In the genomic region with DNA sequence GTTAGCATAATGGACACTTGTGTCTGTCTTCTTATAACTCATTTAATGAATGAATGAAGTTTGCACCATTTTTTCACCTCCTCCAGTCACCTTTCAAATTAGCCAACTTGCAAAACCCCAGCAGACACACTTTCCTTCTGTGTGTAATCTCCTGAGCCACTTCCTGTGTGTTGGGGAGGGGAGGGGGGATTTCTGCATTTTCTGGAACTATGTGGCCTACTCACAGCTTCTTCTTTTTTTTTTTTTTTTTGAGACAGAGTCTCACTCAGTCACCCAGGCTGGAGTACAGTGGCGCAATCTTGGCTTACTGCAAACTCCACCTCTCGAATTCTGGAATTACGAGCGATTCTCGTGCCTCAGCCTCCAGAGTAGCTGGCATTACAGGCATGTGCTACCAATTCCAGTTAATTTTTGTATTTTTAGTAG, we compare ENCODE assay signal across 8 cellular contexts.
DNase-seq lines count a peak whose midpoint lies in the region; ATAC-seq and TF ChIP-seq lines count a peak whose summit lies in the region.

No MANE protein-coding gene starts in this region.

- no peak for TF ChIP-seq CTCF in fibroblast of pulmonary artery (IDR thresholded peaks at IDR 0.05; ENCODE audit: low read length, missing control alignments)

- DNase-seq in NK-92 treated with Interleukin-12 subunit alpha and Interleukin-12 subunit beta, amount 100 ng/mL, for 24 hours (lab: John Stamatoyannopoulos, UW): peak; percentile 33
- DNase-seq in NK-92 (lab: John Stamatoyannopoulos, UW; ENCODE audit: unreplicated experiment) (no peak), SIG-M5 treated with dmso at 0.1 percent for 504 hours (lab: John Stamatoyannopoulos, UW; ENCODE audit: unreplicated experiment) (peak; percentile 95), fibroblast of pulmonary artery (ENCODE audit: low read depth) (peak; percentile 91), superior temporal gyrus (ENCODE audit: extremely low spot score) (no peak)
- peak; percentile 13 to 26 (median 23) for DNase-seq in stimulated activated CD4-positive, alpha-beta T cell treated with anti-CD3 and anti-CD28 coated beads, TNF-alpha, amount 100 ng/mL, for 48 hours (ENCODE audit: low read depth in 3 of 3)

- no peak for ATAC-seq in HG03139 (IDR thresholded peaks at IDR 0.05; ENCODE audit: unreplicated experiment)
- ATAC-seq in GM21515 (IDR thresholded peaks at IDR 0.05; ENCODE audit: unreplicated experiment): no peak

- H3K4me3 ChIP-seq in fibroblast of pulmonary artery (replicated peaks; ENCODE audit: low read depth, low read length): no peak overlapping the region

Comparison
In these comparisons a context has a peak if more than half of its experiments do, and no peak if none do; other contexts are left out.
1. DNase-seq: peak in NK-92 treated with Interleukin-12 subunit alpha and Interleukin-12 subunit beta, amount 100 ng/mL, for 24 hours (single experiment), SIG-M5 treated with dmso at 0.1 percent for 504 hours (single experiment), fibroblast of pulmonary artery (single experiment) and stimulated activated CD4-positive, alpha-beta T cell treated with anti-CD3 and anti-CD28 coated beads, TNF-alpha, amount 100 ng/mL, for 48 hours (3 of 3); none in NK-92 (single experiment) and superior temporal gyrus (single experiment).